19 cellular contexts compared by ENCODE assay signal in genomic region chr4:45640281-45640680, GRCh38.
DNase-seq lines count a peak whose midpoint lies in the region; ATAC-seq and TF ChIP-seq lines count a peak whose summit lies in the region.
"Had no signal": no experiment of that assay in that cellular context is flagged by ENCODE, and none has a peak within 500 bp of the region (broad histone marks: within the 10 kb centered on the region; RNA-seq: fewer than 3 reads in every experiment).

No MANE protein-coding gene starts in this region.

- no peak for TF ChIP-seq POLR2A in transverse colon (IDR thresholded peaks at IDR 0.05)

- DNase-seq in NCI-H82 (lab: John Stamatoyannopoulos, UW): peak; percentile 21
- no peak for DNase-seq in NCI-H82 treated with DMSO at 0.1 percent for 48 hours (lab: John Stamatoyannopoulos, UW; ENCODE audit: unreplicated experiment)
- peak; percentile 63 to 81 for DNase-seq in SJCRH30
- peak; percentile 16 for DNase-seq in transverse colon
- no peak for DNase-seq in left lobe of liver (ENCODE audit: low spot score)
- DNase-seq in HuH-7.5 (ENCODE audit: low spot score): no peak
- DNase-seq: 8988T; ACHN; AML-193; BE2C; CD4-positive, alpha-beta T cell; CD8-positive, alpha-beta memory T cell; DMS53; DMS79 treated with DMSO at 0.1 percent for 48 hours; GF-D8; H7; HCEC 1CT had no signal

- no peak for TF ChIP-seq EP300 in transverse colon (IDR thresholded peaks at IDR 0.05; ENCODE audit: low read depth)

- 65 to 68% methylated on average over 4 to 6 of the region's 6 CpGs for WGBS in transverse colon (ENCODE audit: low coverage in 1 of 2), 2 donors

- no peak overlapping the region for H3K27ac ChIP-seq in SJCRH30
- H3K27ac ChIP-seq in transverse colon: no peak overlapping the region
- H3K27ac ChIP-seq: A549; BLaER1 treated with 17β-estradiol and CSF1 and Interleukin-3, amounts not matched to agents 10 nM and 100 nM had no signal

- H3K36me3 ChIP-seq in SJCRH30 (no peaks in the 10 kb centered on the region), transverse colon (no peaks in the 10 kb centered on the region)
- H3K36me3 ChIP-seq: BE2C; BLaER1 treated with 17β-estradiol and CSF1 and Interleukin-3, amounts not matched to agents 10 nM and 100 nM had no signal

- no peak for TF ChIP-seq CTCF in transverse colon (IDR thresholded peaks at IDR 0.05)

- in situ Hi-C loops in transverse colon (cut with MboI; ENCODE audit: low pct_ligation_motif_present in 1 of 4, low pct_unique_long_range_greater_than_20kb in 1 of 4, low sequenced_read_pairs in 3 of 4): no loop called here

- no peaks in the 10 kb centered on the region for H3K4me1 ChIP-seq in SJCRH30
- H3K4me1 ChIP-seq in transverse colon: peaks cover 0 to 15% (median 5%) of the 10 kb centered on the region in 4 donors
- H3K4me1 ChIP-seq: A549; BE2C; BLaER1 treated with 17β-estradiol and CSF1 and Interleukin-3, amounts not matched to agents 10 nM and 100 nM had no signal

- H3K27me3 ChIP-seq in SJCRH30 (no peaks in the 10 kb centered on the region), transverse colon (no peaks in the 10 kb centered on the region)
- H3K27me3 ChIP-seq: BE2C; BLaER1 treated with 17β-estradiol and CSF1 and Interleukin-3, amounts not matched to agents 10 nM and 100 nM had no signal

- intact Hi-C loops in transverse colon (cut with DNase I; ENCODE audit: low total_unique reads): no loop called here

- no peak for ATAC-seq in left lobe of liver
- ATAC-seq: A549 had no signal

- H3K4me3 ChIP-seq in SJCRH30 (no peak overlapping the region), transverse colon (no peak overlapping the region)
- H3K4me3 ChIP-seq: A549; BLaER1 treated with 17β-estradiol and CSF1 and Interleukin-3, amounts not matched to agents 10 nM and 100 nM had no signal

- H3K9me3 ChIP-seq in SJCRH30 (replicated peaks) (no peaks in the 10 kb centered on the region), transverse colon (no peaks in the 10 kb centered on the region)
- H3K9me3 ChIP-seq: A549; BE2C; BLaER1 treated with 17β-estradiol and CSF1 and Interleukin-3, amounts not matched to agents 10 nM and 100 nM had no signal

Comparison
In these comparisons a context has a peak if more than half of its experiments do, and no peak if none do; other contexts are left out.
1. DNase-seq: peak in NCI-H82 (single experiment), SJCRH30 (2 of 2) and transverse colon (single experiment); none in NCI-H82 treated with DMSO at 0.1 percent for 48 hours (single experiment), left lobe of liver (single experiment) and HuH-7.5 (single experiment).